ENCODE assay signal across 2 cellular contexts in the genomic region with DNA sequence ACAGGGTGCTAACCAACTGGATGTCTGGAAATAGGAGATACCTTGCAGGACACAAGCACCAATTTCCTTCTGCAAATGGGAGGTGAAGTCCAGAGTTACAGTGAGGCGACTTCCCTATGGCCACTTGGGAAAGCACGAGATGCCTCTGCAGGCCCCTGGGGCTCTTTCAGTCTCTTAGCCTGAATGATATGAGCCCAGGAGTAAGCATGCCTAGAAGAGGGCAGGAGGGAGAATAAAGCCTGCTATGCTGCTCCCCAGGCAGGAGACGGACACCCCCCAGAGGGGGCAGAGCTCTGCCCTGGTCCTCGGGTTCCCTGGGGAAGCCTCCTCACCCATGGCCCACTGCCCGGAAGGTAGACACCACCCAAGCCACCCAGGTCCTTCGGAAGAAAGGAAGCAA.
TF ChIP-seq lines count a peak whose summit lies in the region.

No MANE protein-coding gene starts in this region.

TF ChIP-seq in GM23338, 12 proteins besides CTCF, POLR2A, EP300 and RAD21 (continued from another document):
- TF ChIP-seq, protein P1, sequence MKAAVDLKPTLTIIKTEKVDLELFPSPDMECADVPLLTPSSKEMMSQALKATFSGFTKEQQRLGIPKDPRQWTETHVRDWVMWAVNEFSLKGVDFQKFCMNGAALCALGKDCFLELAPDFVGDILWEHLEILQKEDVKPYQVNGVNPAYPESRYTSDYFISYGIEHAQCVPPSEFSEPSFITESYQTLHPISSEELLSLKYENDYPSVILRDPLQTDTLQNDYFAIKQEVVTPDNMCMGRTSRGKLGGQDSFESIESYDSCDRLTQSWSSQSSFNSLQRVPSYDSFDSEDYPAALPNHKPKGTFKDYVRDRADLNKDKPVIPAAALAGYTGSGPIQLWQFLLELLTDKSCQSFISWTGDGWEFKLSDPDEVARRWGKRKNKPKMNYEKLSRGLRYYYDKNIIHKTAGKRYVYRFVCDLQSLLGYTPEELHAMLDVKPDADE (IDR thresholded peaks at IDR 0.05): no peak
- TF ChIP-seq REST (IDR thresholded peaks at IDR 0.05; ENCODE audit: unreplicated experiment) (no peak), POLR2AphosphoS5 (IDR thresholded peaks at IDR 0.05; ENCODE audit: low read depth) (no peak), EZH2phosphoT487 (IDR thresholded peaks at IDR 0.05; ENCODE audit: unreplicated experiment) (no peak), CREB1 (CRISPR knock-in tag; IDR thresholded peaks at IDR 0.05; ENCODE audit: low read depth) (no peak), STAT1 (IDR thresholded peaks at IDR 0.05; ENCODE audit: unreplicated experiment) (no peak), JUNB (IDR thresholded peaks at IDR 0.05; ENCODE audit: unreplicated experiment) (no peak), ZNF114 (CRISPR knock-in tag; IDR thresholded peaks at IDR 0.05) (no peak)
- TF ChIP-seq, protein P2, sequence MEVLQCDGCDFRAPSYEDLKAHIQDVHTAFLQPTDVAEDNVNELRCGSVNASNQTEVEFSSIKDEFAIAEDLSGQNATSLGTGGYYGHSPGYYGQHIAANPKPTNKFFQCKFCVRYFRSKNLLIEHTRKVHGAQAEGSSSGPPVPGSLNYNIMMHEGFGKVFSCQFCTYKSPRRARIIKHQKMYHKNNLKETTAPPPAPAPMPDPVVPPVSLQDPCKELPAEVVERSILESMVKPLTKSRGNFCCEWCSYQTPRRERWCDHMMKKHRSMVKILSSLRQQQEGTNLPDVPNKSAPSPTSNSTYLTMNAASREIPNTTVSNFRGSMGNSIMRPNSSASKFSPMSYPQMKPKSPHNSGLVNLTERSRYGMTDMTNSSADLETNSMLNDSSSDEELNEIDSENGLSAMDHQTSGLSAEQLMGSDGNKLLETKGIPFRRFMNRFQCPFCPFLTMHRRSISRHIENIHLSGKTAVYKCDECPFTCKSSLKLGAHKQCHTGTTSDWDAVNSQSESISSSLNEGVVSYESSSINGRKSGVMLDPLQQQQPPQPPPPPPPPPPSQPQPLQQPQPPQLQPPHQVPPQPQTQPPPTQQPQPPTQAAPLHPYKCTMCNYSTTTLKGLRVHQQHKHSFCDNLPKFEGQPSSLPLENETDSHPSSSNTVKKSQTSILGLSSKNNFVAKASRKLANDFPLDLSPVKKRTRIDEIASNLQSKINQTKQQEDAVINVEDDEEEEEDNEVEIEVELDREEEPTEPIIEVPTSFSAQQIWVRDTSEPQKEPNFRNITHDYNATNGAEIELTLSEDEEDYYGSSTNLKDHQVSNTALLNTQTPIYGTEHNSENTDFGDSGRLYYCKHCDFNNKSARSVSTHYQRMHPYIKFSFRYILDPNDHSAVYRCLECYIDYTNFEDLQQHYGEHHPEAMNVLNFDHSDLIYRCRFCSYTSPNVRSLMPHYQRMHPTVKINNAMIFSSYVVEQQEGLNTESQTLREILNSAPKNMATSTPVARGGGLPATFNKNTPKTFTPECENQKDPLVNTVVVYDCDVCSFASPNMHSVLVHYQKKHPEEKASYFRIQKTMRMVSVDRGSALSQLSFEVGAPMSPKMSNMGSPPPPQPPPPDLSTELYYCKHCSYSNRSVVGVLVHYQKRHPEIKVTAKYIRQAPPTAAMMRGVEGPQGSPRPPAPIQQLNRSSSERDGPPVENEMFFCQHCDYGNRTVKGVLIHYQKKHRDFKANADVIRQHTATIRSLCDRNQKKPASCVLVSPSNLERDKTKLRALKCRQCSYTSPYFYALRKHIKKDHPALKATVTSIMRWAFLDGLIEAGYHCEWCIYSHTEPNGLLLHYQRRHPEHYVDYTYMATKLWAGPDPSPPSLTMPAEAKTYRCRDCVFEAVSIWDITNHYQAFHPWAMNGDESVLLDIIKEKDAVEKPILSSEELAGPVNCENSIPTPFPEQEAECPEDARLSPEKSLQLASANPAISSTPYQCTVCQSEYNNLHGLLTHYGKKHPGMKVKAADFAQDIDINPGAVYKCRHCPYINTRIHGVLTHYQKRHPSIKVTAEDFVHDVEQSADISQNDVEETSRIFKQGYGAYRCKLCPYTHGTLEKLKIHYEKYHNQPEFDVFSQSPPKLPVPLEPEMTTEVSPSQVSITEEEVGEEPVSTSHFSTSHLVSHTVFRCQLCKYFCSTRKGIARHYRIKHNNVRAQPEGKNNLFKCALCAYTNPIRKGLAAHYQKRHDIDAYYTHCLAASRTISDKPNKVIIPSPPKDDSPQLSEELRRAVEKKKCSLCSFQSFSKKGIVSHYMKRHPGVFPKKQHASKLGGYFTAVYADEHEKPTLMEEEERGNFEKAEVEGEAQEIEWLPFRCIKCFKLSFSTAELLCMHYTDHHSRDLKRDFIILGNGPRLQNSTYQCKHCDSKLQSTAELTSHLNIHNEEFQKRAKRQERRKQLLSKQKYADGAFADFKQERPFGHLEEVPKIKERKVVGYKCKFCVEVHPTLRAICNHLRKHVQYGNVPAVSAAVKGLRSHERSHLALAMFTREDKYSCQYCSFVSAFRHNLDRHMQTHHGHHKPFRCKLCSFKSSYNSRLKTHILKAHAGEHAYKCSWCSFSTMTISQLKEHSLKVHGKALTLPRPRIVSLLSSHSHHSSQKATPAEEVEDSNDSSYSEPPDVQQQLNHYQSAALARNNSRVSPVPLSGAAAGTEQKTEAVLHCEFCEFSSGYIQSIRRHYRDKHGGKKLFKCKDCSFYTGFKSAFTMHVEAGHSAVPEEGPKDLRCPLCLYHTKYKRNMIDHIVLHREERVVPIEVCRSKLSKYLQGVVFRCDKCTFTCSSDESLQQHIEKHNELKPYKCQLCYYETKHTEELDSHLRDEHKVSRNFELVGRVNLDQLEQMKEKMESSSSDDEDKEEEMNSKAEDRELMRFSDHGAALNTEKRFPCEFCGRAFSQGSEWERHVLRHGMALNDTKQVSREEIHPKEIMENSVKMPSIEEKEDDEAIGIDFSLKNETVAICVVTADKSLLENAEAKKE (CRISPR knock-in tag; IDR thresholded peaks at IDR 0.05): no peak

TF ChIP-seq in HepG2, 621 proteins besides CTCF, POLR2A, EP300 and RAD21 (continued from another document):
- TF ChIP-seq CREB3 (CRISPR knock-in tag; IDR thresholded peaks at IDR 0.05): no peak
- TF ChIP-seq, protein P3, sequence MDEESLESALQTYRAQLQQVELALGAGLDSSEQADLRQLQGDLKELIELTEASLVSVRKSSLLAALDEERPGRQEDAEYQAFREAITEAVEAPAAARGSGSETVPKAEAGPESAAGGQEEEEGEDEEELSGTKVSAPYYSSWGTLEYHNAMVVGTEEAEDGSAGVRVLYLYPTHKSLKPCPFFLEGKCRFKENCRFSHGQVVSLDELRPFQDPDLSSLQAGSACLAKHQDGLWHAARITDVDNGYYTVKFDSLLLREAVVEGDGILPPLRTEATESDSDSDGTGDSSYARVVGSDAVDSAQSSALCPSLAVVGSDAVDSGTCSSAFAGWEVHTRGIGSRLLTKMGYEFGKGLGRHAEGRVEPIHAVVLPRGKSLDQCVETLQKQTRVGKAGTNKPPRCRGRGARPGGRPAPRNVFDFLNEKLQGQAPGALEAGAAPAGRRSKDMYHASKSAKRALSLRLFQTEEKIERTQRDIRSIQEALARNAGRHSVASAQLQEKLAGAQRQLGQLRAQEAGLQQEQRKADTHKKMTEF (CRISPR knock-in tag; IDR thresholded peaks at IDR 0.05): no peak
- TF ChIP-seq ZNF460 (CRISPR knock-in tag; IDR thresholded peaks at IDR 0.05; ENCODE audit: borderline replicate concordance): no peak
- TF ChIP-seq ZNF282 (IDR thresholded peaks at IDR 0.05; ENCODE audit: partially characterized antibody): no peak
- TF ChIP-seq ZNF747 (CRISPR knock-in tag; IDR thresholded peaks at IDR 0.05; ENCODE audit: borderline replicate concordance): no peak
- no peak for TF ChIP-seq TEAD2 (CRISPR knock-in tag; IDR thresholded peaks at IDR 0.05)
- no peak for TF ChIP-seq KDM5B (CRISPR knock-in tag; IDR thresholded peaks at IDR 0.05; ENCODE audit: borderline replicate concordance)
- no peak for TF ChIP-seq ZNF136 (CRISPR knock-in tag; IDR thresholded peaks at IDR 0.05; ENCODE audit: low read depth)
- TF ChIP-seq DPF2 (CRISPR knock-in tag; IDR thresholded peaks at IDR 0.05; ENCODE audit: borderline replicate concordance, low read depth): no peak
